ENCODE assay signal across 28 cellular contexts in genomic region chr3:47151836-47152235, GRCh38. TPM values are rescaled to one million over a fixed set of nuclear protein-coding genes. Genes with fewer than 3 reads are reported as not detected.
DNase-seq lines count a peak whose midpoint lies in the region; ATAC-seq, FAIRE-seq and TF ChIP-seq lines count a peak whose summit lies in the region.
"Had no signal": no experiment of that assay in that cellular context is flagged by ENCODE, and none has a peak within 500 bp of the region (broad histone marks: within the 10 kb centered on the region; RNA-seq: fewer than 3 reads in every experiment).

No MANE protein-coding gene starts in this region.

- POLR2A ChIA-PET in Panc1 (lab: Charles Lee) = no interaction called here
- POLR2A ChIA-PET in naive thymus-derived CD8-positive, alpha-beta T cell (lab: Charles Lee) = interaction anchor here (0.7 kb wide), 1 partner anchor 12 kb away, joined by 5 read pairs; no protein-coding TSS in a partner anchor

- H3K27ac Mint-ChIP-seq in naive thymus-derived CD8-positive, alpha-beta T cell = peak overlapping the region in 4 of 10 donors; percentile 7 to 54 (median 32)
- H3K27ac Mint-ChIP-seq: CD8-positive, alpha-beta T cell had no signal

- no peak for TF ChIP-seq CTCF in D721Med (IDR thresholded peaks at IDR 0.05; ENCODE audit: insufficient read depth, missing control alignments)
- no peak for TF ChIP-seq CTCF in Panc1 (IDR thresholded peaks at IDR 0.05)
- TF ChIP-seq CTCF in GM20000 (IDR thresholded peaks at IDR 0.05; ENCODE audit: extremely low read depth, missing control alignments) = no peak

- peaks cover 17 to 87% (median 72%) of the 10 kb centered on the region in 4 donors for H3K4me1 Mint-ChIP-seq in naive thymus-derived CD8-positive, alpha-beta T cell

- H3K4me1 ChIP-seq in Panc1 (ENCODE audit: control insufficient read depth, insufficient read depth, low read length) = no peaks in the 10 kb centered on the region; the same call in 1 of the 2 replicates
- H3K4me1 ChIP-seq in aorta (ENCODE audit: control insufficient read depth in 1 of 2, insufficient read depth in 2 of 2, low read length in 2 of 2) = peaks cover 0 to 3% of the 10 kb centered on the region in 2 donors
- H3K4me1 ChIP-seq: SJCRH30 had no signal

- no peaks in the 10 kb centered on the region for H3K27me3 Mint-ChIP-seq in naive thymus-derived CD8-positive, alpha-beta T cell

- WGBS in aorta, 2 donors = 71 to 74% methylated on average over 1 of the region's 1 CpG

- CTCF ChIA-PET in Panc1 (lab: Charles Lee) = no interaction called here

- FAIRE-seq in D721Med (lab: Jason Lieb, UNC) = peak; percentile 35
- FAIRE-seq: A204.1, HTR-8/SVneo, K562 had no signal

- BruUV-seq in Panc1 (replicated peaks; lab: Mats Ljungman, UMichigan) = TSS peak; percentile 30

- H3K9me3 ChIP-seq in Panc1 (ENCODE audit: control insufficient read depth, insufficient read depth, low read depth, low read length) (no peaks in the 10 kb centered on the region), aorta (ENCODE audit: control insufficient read depth, low read length) (no peaks in the 10 kb centered on the region)
- H3K9me3 ChIP-seq: Caco-2, SJCRH30 had no signal

- H3K36me3 ChIP-seq in Panc1 (ENCODE audit: control insufficient read depth, insufficient read depth, low read length) (no peaks in the 10 kb centered on the region), aorta (ENCODE audit: control insufficient read depth in 1 of 2, insufficient read depth in 2 of 2, low read length in 1 of 2) (no peaks in the 10 kb centered on the region)
- H3K36me3 ChIP-seq: SJCRH30 had no signal

- no peak for DNase-seq in D721Med (ENCODE audit: insufficient read length, low spot score)
- DNase-seq in Panc1 (ENCODE audit: low read depth, low spot score) = no peak
- DNase-seq in dermis blood vessel endothelial cell = peak; percentile 17
- DNase-seq in naive thymus-derived CD8-positive, alpha-beta T cell = no peak
- DNase-seq in GM20000 (ENCODE audit: low spot score) = no peak
- DNase-seq in NCI-H2029 treated with DMSO at 0.1 percent for 48 hours (lab: John Stamatoyannopoulos, UW) = no peak
- no peak for DNase-seq in aorta
- DNase-seq: C1 segment of cervical spinal cord; Caco-2; CD8-positive, alpha-beta T cell; DND-41; H7; Kasumi-1; MV-4-11; NCI-H1105; NCI-H1436 treated with DMSO at 0.1 percent for 48 hours; NCI-H187 treated with DMSO at 0.1 percent for 48 hours; NCI-H446; NCI-H526; NCI-H82; NK-92 treated with Interleukin-12 subunit alpha and Interleukin-12 subunit beta, amount 100 ng/mL, for 24 hours; PC-3; SJCRH30 had no signal

- intact Hi-C loops in Panc1 (cut with micrococcal nuclease; ENCODE audit: unreplicated experiment) = no loop called here
- intact Hi-C loops in aorta (cut with DNase I) = no loop called here

- in situ Hi-C loops in Panc1 (cut with HindIII; ENCODE audit: low pct_unique_long_range_greater_than_20kb, low sequenced_read_pairs) = no loop called here

- H3K27ac ChIP-seq in Panc1 (ENCODE audit: low read length) (no peak overlapping the region), aorta (ENCODE audit: low read depth in 1 of 2, low read length in 2 of 2) (no peak overlapping the region)
- H3K27ac ChIP-seq: SJCRH30 had no signal

- no peaks in the 10 kb centered on the region for H3K27me3 ChIP-seq in Panc1 (ENCODE audit: control insufficient read depth, insufficient read depth, low read length)
- no peaks in the 10 kb centered on the region for H3K27me3 ChIP-seq in aorta (ENCODE audit: control insufficient read depth in 1 of 2, insufficient read depth in 2 of 2, low read length in 1 of 2)
- H3K27me3 ChIP-seq: SJCRH30 had no signal

- H3K4me3 ChIP-seq in Panc1 (ENCODE audit: low read depth in 2 of 2, low read length in 2 of 2) (no peak overlapping the region), aorta (ENCODE audit: low read length in 2 of 2) (no peak overlapping the region)
- H3K4me3 ChIP-seq: K562, SJCRH30 had no signal

- H3K9me3 Mint-ChIP-seq in naive thymus-derived CD8-positive, alpha-beta T cell = no peaks in the 10 kb centered on the region
- H3K9me3 Mint-ChIP-seq: CD8-positive, alpha-beta T cell had no signal

- no peak for ATAC-seq in Panc1
- ATAC-seq in naive thymus-derived CD8-positive, alpha-beta T cell = no peak
- ATAC-seq in aorta (ENCODE audit: low FRiP score) = no peak
- ATAC-seq: CD8-positive, alpha-beta T cell; PC-3; Right ventricle myocardium inferior; SK-N-SH treated with all-trans-retinoic acid at 6 μM for 48 hours had no signal

- peak overlapping the region in 6 of 10 donors; percentile 3 to 53 (median 42) for H3K4me3 Mint-ChIP-seq in naive thymus-derived CD8-positive, alpha-beta T cell
- H3K4me3 Mint-ChIP-seq: CD8-positive, alpha-beta T cell had no signal

- H3K36me3 Mint-ChIP-seq in naive thymus-derived CD8-positive, alpha-beta T cell = peaks cover 0 to 7% (median 4%) of the 10 kb centered on the region in 3 donors
- H3K36me3 Mint-ChIP-seq: CD8-positive, alpha-beta T cell had no signal

RNA-seq across cellular contexts. Expression of gene SETD2, which starts 12.1 kb away (rescaled TPM):
- total RNA-seq in Panc1 (2021; ENCODE audit: unreplicated experiment) (32.6 TPM), dermis blood vessel endothelial cell (37.8 and 51.8 TPM in 2 replicates), aorta (10 to 100 TPM; 51.8 to 62.5 TPM)
- 15.0 TPM for polyA plus RNA-seq in Panc1 (2012; ENCODE audit: insufficient read length)
- total RNA-seq in naive thymus-derived CD8-positive, alpha-beta T cell = 10 to 100 TPM; 77.2 to 85.0 TPM
- polyA plus RNA-seq in naive thymus-derived CD8-positive, alpha-beta T cell = 10 to 100 TPM; 11.8 to 23.4 (median 14.3) TPM
- 10 to 100 TPM; 12.9 to 15.1 TPM for polyA plus RNA-seq in aorta
